ENCODE assay signal across 8 cellular contexts in the genomic region with DNA sequence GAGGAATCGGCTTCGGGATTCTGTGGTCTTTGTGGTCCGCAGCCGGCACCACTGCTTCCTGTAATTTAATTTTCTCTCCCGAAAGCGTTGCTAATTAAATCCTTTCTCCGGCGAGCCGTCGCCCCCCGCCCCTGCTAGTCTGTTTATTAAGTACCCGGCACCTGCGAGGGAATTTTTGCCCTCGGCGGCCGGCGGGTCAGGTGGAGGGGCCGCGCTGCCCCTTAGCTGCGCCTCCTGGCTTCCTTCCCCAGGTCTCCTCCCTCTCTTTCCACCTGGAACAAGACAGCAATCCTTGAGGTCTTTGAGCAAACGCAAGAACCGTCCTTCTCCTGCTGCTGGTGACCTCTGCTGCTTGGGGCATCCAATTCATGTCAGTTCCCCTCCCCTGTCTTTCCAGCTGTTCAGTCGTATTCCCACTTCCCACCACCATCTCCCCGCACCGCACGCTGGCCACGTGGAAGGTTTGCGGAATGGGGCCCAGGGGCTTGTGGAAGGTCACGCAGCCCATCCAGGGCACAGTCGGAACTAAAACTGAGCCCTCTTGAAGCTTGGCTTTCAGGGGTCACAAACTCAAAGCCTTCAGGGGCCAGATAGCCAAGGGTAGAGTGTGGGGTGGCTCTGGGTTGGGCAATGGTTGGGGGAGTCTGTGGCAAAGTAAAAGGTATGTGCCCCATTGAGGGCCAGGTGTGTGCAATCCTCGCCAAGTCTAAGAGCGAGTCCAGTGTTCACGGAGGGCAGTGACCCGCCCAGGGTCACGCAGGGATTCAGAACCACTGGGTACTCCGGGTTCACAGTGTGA. TPM values are rescaled to one million over a fixed set of nuclear protein-coding genes. Genes with fewer than 3 reads are reported as not detected.
DNase-seq lines count a peak whose midpoint lies in the region; ATAC-seq and TF ChIP-seq lines count a peak whose summit lies in the region.

No MANE protein-coding gene starts in this region.

- BruUV-seq in IMR-90 (replicated peaks; lab: Mats Ljungman, UMichigan), result no TSS peak

- H4K91ac ChIP-seq in IMR-90 (ENCODE audit: insufficient read depth, low read depth, low read length), result no peak overlapping the region

- H3K4me1 ChIP-seq in BE2C (peaks cover 15% of the 10 kb centered on the region), IMR-90 (ENCODE audit: control insufficient read depth, insufficient read depth, low read length) (no peaks in the 10 kb centered on the region; the same call in 1 of the 2 replicates), osteoblast (ENCODE audit: insufficient read depth, low read length) (peaks cover 5% of the 10 kb centered on the region)
- peaks cover 27% of the 10 kb centered on the region for H3K4me1 ChIP-seq in effector memory CD4-positive, alpha-beta T cell (ENCODE audit: control insufficient read depth, insufficient read depth, low read length, poor library complexity, severe bottlenecking)

- no peak overlapping the region for H3K18ac ChIP-seq in IMR-90 (ENCODE audit: low read depth, low read length)

- H3K14ac ChIP-seq in IMR-90 (replicated peaks; ENCODE audit: low read depth, low read length), result no peak overlapping the region

- H2AK9ac ChIP-seq in IMR-90 (replicated peaks; ENCODE audit: low read depth, low read length, poor library complexity), result no peak overlapping the region

- no peak overlapping the region for H3K56ac ChIP-seq in IMR-90 (ENCODE audit: extremely low read depth, insufficient read depth, low read length)

- POLR2A ChIA-PET in IMR-90 (lab: Charles Lee; ENCODE audit: unreplicated experiment), result no interaction called here

- no peaks in the 10 kb centered on the region for H3K36me3 ChIP-seq in BE2C
- H3K36me3 ChIP-seq in IMR-90 (ENCODE audit: control insufficient read depth, insufficient read depth, low read length), result no peaks in the 10 kb centered on the region
- H3K36me3 ChIP-seq in effector memory CD4-positive, alpha-beta T cell (ENCODE audit: control insufficient read depth, insufficient read depth, low read length), result no peaks in the 10 kb centered on the region
- H3K36me3 ChIP-seq in osteoblast (ENCODE audit: insufficient read depth, low read length), result no peaks in the 10 kb centered on the region

- no peak overlapping the region for H4K5ac ChIP-seq in IMR-90 (ENCODE audit: low read depth, low read length)

- ATAC-seq in IMR-90 (ENCODE audit: low read depth), result no peak
- no peak for ATAC-seq in GM21423 (IDR thresholded peaks at IDR 0.05; ENCODE audit: unreplicated experiment)

- WGBS in IMR-90 (ENCODE audit: extremely low coverage in 2 of 2, insufficient read length in 1 of 2), 2 experiments, result 26% methylated on average over 21 of the region's 36 CpGs; no CpG with 5 or more reads in 1 of the 2 experiments

- CTCF ChIA-PET in IMR-90 (lab: Yijun Ruan, JAX), result no interaction called here

- no peak for TF ChIP-seq RAD21 in IMR-90 (IDR thresholded peaks at IDR 0.05; ENCODE audit: low read length)

- H2BK20ac ChIP-seq in IMR-90 (ENCODE audit: low read depth, low read length), result no peak overlapping the region

- no peaks in the 10 kb centered on the region for H3K79me1 ChIP-seq in IMR-90 (ENCODE audit: low read depth in 1 of 2, low read length in 2 of 2)

- H3K23ac ChIP-seq in IMR-90 (ENCODE audit: low read depth, low read length), result no peak overlapping the region

- no peaks in the 10 kb centered on the region for H3K9me3 ChIP-seq in BE2C
- H3K9me3 ChIP-seq in IMR-90 (ENCODE audit: control insufficient read depth, insufficient read depth, low read length), result no peaks in the 10 kb centered on the region
- no peaks in the 10 kb centered on the region for H3K9me3 ChIP-seq in effector memory CD4-positive, alpha-beta T cell (ENCODE audit: control insufficient read depth, low read length)
- no peaks in the 10 kb centered on the region for H3K9me3 ChIP-seq in osteoblast (ENCODE audit: low read depth, low read length)

- H3K27ac ChIP-seq in IMR-90 (ENCODE audit: insufficient read depth, low read length) (no peak overlapping the region), osteoblast (ENCODE audit: low read depth, low read length) (no peak overlapping the region)
- no peak overlapping the region for H3K27ac ChIP-seq in effector memory CD4-positive, alpha-beta T cell (ENCODE audit: insufficient read depth, low read length, poor library complexity, severe bottlenecking)

- H4K20me1 ChIP-seq in IMR-90 (ENCODE audit: insufficient read depth, low read length) (no peaks in the 10 kb centered on the region), osteoblast (ENCODE audit: insufficient read depth, low read length) (peaks cover 8% of the 10 kb centered on the region)

- intact Hi-C loops in IMR-90 (cut with micrococcal nuclease), result loop anchor here (1.0 kb wide), 1 partner anchor 249 kb away; no protein-coding TSS in a partner anchor

- H2AFZ ChIP-seq in IMR-90 (replicated peaks; ENCODE audit: low read length, poor library complexity), result peak overlapping the region; percentile 94
- no peak overlapping the region for H2AFZ ChIP-seq in osteoblast (ENCODE audit: low read length)

- H3K4ac ChIP-seq in IMR-90 (ENCODE audit: low read depth, low read length), result no peak overlapping the region

- TF ChIP-seq CTCF in BE2C (IDR thresholded peaks at IDR 0.05; ENCODE audit: low read depth, low read length) (no peak), IMR-90 (conservative IDR thresholded peaks at IDR 0.05; ENCODE audit: low read depth, low read length) (no peak), osteoblast (IDR thresholded peaks at IDR 0.05; ENCODE audit: extremely low read depth, low read depth, low read length) (no peak)

- H4K8ac ChIP-seq in IMR-90 (ENCODE audit: low read depth in 2 of 2, low read length in 2 of 2), result no peak overlapping the region

- no peak overlapping the region for H2BK5ac ChIP-seq in IMR-90 (ENCODE audit: low read depth, low read length, poor library complexity, severe bottlenecking)

- no peak overlapping the region for H2BK15ac ChIP-seq in IMR-90 (ENCODE audit: low read depth, low read length)

- no peaks in the 10 kb centered on the region for H3K9me1 ChIP-seq in IMR-90 (ENCODE audit: insufficient read depth, low read length)

- no peak overlapping the region for H2BK120ac ChIP-seq in IMR-90 (ENCODE audit: low read depth, low read length)

- no peak for TF ChIP-seq POLR2A in IMR-90 (IDR thresholded peaks at IDR 0.05; ENCODE audit: low read depth, low read length)

- H3K4me2 ChIP-seq in IMR-90 (ENCODE audit: low read depth, low read length) (0 out of 2 replicates have a peak overlapping the region, but pooled peaks have one; percentile 33), osteoblast (ENCODE audit: insufficient read depth, low read length) (peak overlapping the region; percentile 86)

- H3K4me3 ChIP-seq in BE2C (ENCODE audit: low read depth, low read length), result peak overlapping the region; percentile 65
- no peak overlapping the region for H3K4me3 ChIP-seq in IMR-90 (ENCODE audit: insufficient read depth, low read depth, low read length)
- peak overlapping the region; percentile 68 for H3K4me3 ChIP-seq in effector memory CD4-positive, alpha-beta T cell (ENCODE audit: insufficient read depth, low read depth, low read length, poor library complexity, severe bottlenecking)
- H3K4me3 ChIP-seq in osteoblast (ENCODE audit: insufficient read depth, low read length), result peak overlapping the region; percentile 72

- H3K79me2 ChIP-seq in osteoblast (ENCODE audit: insufficient read depth, low read length), result no peaks in the 10 kb centered on the region

- no peak overlapping the region for H2AK5ac ChIP-seq in IMR-90 (ENCODE audit: low read depth, low read length)

- H3K27me3 ChIP-seq in BE2C, result no peaks in the 10 kb centered on the region
- H3K27me3 ChIP-seq in IMR-90 (ENCODE audit: control insufficient read depth, insufficient read depth, low read length), result peaks cover 63% of the 10 kb centered on the region
- no peaks in the 10 kb centered on the region for H3K27me3 ChIP-seq in effector memory CD4-positive, alpha-beta T cell (replicated peaks; ENCODE audit: control insufficient read depth, insufficient read depth, low read length, poor library complexity, severe bottlenecking)
- H3K27me3 ChIP-seq in osteoblast (ENCODE audit: insufficient read depth, low read length), result peaks cover 42% of the 10 kb centered on the region

- DNase-seq in BE2C (no peak), IMR-90 (no peak), osteoblast (ENCODE audit: insufficient read length, low spot score, missing footprints) (peak; percentile 32), ACHN (no peak), islet precursor cell (no peak), NCI-H524 treated with DMSO at 0.1 percent for 48 hours (lab: John Stamatoyannopoulos, UW) (no peak)
- no peak for DNase-seq in effector memory CD4-positive, alpha-beta T cell

- dilution Hi-C loops in IMR-90 (cut with HindIII; ENCODE audit: low sequenced_read_pairs, unreplicated experiment), result no loop called here

- no peak overlapping the region for H3K9ac ChIP-seq in IMR-90 (ENCODE audit: low read depth, low read length)

- in situ Hi-C loops in IMR-90 (cut with MboI; ENCODE audit: low sequenced_read_pairs), result no loop called here
- in situ Hi-C loops in ACHN (cut with HindIII; ENCODE audit: low pct_ligation_motif_present, low pct_unique_long_range_greater_than_20kb, low sequenced_read_pairs), result no loop called here

TF ChIP-seq in IMR-90, 13 proteins besides CTCF, POLR2A, EP300 and RAD21 (continues in another document):
- TF ChIP-seq NFE2L2 (IDR thresholded peaks at IDR 0.05; ENCODE audit: low read depth, low read length) (no peak), RFX5 (IDR thresholded peaks at IDR 0.05; ENCODE audit: low read depth, low read length) (no peak), FOS (IDR thresholded peaks at IDR 0.05; ENCODE audit: low read depth, low read length) (no peak)

RNA-seq across cellular contexts. Expression of a gene that starts 16.1 kb away (rescaled TPM):
- 4.3 TPM for polyA plus RNA-seq in BE2C (2012; ENCODE audit: insufficient read depth, insufficient read length, low read depth)
- total RNA-seq in IMR-90 (2012; rRNA removed) (not detected in 2 replicates), osteoblast (not detected in 2 replicates)
- polyA plus RNA-seq in IMR-90 (2012; rRNA removed), result not detected in 2 replicates
- polyA plus RNA-seq in IMR-90 (2012; cell fraction: cytosol; rRNA removed), result not detected in 2 replicates
- not detected in 2 replicates for polyA plus RNA-seq in IMR-90 (2012; cell fraction: nucleus; rRNA removed; ENCODE audit: low replicate concordance)

RNA-seq across cellular contexts. Expression of a gene that starts 27.4 kb away (rescaled TPM):
- 28.9 TPM for polyA plus RNA-seq in BE2C (2012; ENCODE audit: insufficient read depth, insufficient read length, low read depth)
- 12.9 and 13.1 TPM in 2 replicates for total RNA-seq in IMR-90 (2012; rRNA removed)
- 5.6 and 6.6 TPM in 2 replicates for polyA plus RNA-seq in IMR-90 (2012; rRNA removed)
- 2.7 and 2.8 TPM in 2 replicates for polyA plus RNA-seq in IMR-90 (2012; cell fraction: cytosol; rRNA removed)
- 2.8 and 5.9 TPM in 2 replicates for polyA plus RNA-seq in IMR-90 (2012; cell fraction: nucleus; rRNA removed; ENCODE audit: low replicate concordance)
- 15.9 and 16.6 TPM in 2 replicates for total RNA-seq in osteoblast

RNA-seq across cellular contexts. Expression of a gene that starts 56.1 kb away (rescaled TPM):
- polyA plus RNA-seq in BE2C (2012; ENCODE audit: insufficient read depth, insufficient read length, low read depth), result 7.2 TPM
- total RNA-seq in IMR-90 (2012; rRNA removed), result under 0.01 TPM in 1 of 2 replicates, not detected in the other
- polyA plus RNA-seq in IMR-90 (2012; rRNA removed), result not detected in 2 replicates
- 0.01 TPM in 1 of 2 replicates, not detected in the other for polyA plus RNA-seq in IMR-90 (2012; cell fraction: cytosol; rRNA removed)
- 0.03 TPM in 1 of 2 replicates, not detected in the other for polyA plus RNA-seq in IMR-90 (2012; cell fraction: nucleus; rRNA removed; ENCODE audit: low replicate concordance)
- total RNA-seq in osteoblast, result 0.72 TPM in 1 of 2 replicates, not detected in the other
